In genomic region chr2:233389601-233390125, GRCh38 we compare ENCODE assay signal across 20 cellular contexts. TPM values are rescaled to one million over a fixed set of nuclear protein-coding genes. Genes with fewer than 3 reads are reported as not detected.
DNase-seq lines count a peak whose midpoint lies in the region; ATAC-seq, FAIRE-seq and TF ChIP-seq lines count a peak whose summit lies in the region.
"Had no signal": no experiment of that assay in that cellular context is flagged by ENCODE, and none has a peak within 500 bp of the region (broad histone marks: within the 10 kb centered on the region; RNA-seq: fewer than 3 reads in every experiment).

No MANE protein-coding gene starts in this region.

- peaks cover 59% of the 10 kb centered on the region for H3K4me1 ChIP-seq in A549
- H3K4me1 ChIP-seq in prostate gland (replicated peaks): peaks cover 16% of the 10 kb centered on the region

- no peak for FAIRE-seq in A549 (lab: Jason Lieb, UNC)
- FAIRE-seq in GM12892 (lab: Jason Lieb, UNC): peak; percentile 14

- H3K4me3 ChIP-seq in A549: no peak overlapping the region
- H3K4me3 ChIP-seq in coronary artery: no peak overlapping the region
- no peak overlapping the region for H3K4me3 ChIP-seq in prostate gland
- H3K4me3 ChIP-seq in brain microvascular endothelial cell (ENCODE audit: low read depth, low read length): no peak overlapping the region
- H3K4me3 ChIP-seq in dorsolateral prefrontal cortex: no peak overlapping the region

- CTCF ChIA-PET in A549 (lab: Yijun Ruan, JAX): interaction anchor here (1.4 to 2.8 kb wide), 2 partner anchors 15 to 58 kb away, joined by 3 to 8 read pairs; no protein-coding TSS in a partner anchor

- H3K36me3 ChIP-seq in prostate gland: no peaks in the 10 kb centered on the region
- no peaks in the 10 kb centered on the region for H3K36me3 ChIP-seq in brain microvascular endothelial cell (replicated peaks)

- POLR2A ChIA-PET in A549 (lab: Yijun Ruan, JAX): no interaction called here

- DNase-seq in A549 (ENCODE audit: low read depth in 1 of 2, low spot score in 1 of 2) (no peak), GM12892 (ENCODE audit: insufficient read length) (no peak), coronary artery (ENCODE audit: low spot score) (peak; percentile 69), prostate gland (ENCODE audit: low spot score) (no peak), brain microvascular endothelial cell (no peak), GM13976 (ENCODE audit: low spot score) (no peak), dorsolateral prefrontal cortex (no peak)
- DNase-seq: activated CD4-positive, alpha-beta T cell treated with anti-CD3 and anti-CD28 coated beads, Interleukin-2, amount 10 ng/mL, durations not matched to agents 24 days and 14 days; activated CD8-positive, alpha-beta memory T cell treated with anti-CD3 and anti-CD28 coated beads, Interleukin-2, amount 50 U/mL, for 4 hours; activated naive CD4-positive, alpha-beta T cell; caudate nucleus; foreskin melanocyte; GDM1; hypothalamus; islet precursor cell; NCI-H1417; NCI-H69; nephron progenitor cell; Right ventricle myocardium superior had no signal

- ATAC-seq in A549 (no peak), GM18505 (IDR thresholded peaks at IDR 0.05; ENCODE audit: unreplicated experiment) (no peak)

- TF ChIP-seq RAD21 in A549 (conservative IDR thresholded peaks at IDR 0.05 in 1 of 2, IDR thresholded peaks at IDR 0.05 in 1 of 2): no peak

- TF ChIP-seq CTCF in A549 (IDR thresholded peaks at IDR 0.05) (no peak), coronary artery (IDR thresholded peaks at IDR 0.05) (no peak), prostate gland (IDR thresholded peaks at IDR 0.05) (no peak), brain microvascular endothelial cell (IDR thresholded peaks at IDR 0.05; ENCODE audit: low read depth, low read length, missing control alignments) (no peak), GM13976 (IDR thresholded peaks at IDR 0.05; ENCODE audit: borderline replicate concordance, control extremely low read depth, extremely low read depth, insufficient read depth, missing control alignments) (no peak), dorsolateral prefrontal cortex (IDR thresholded peaks at IDR 0.05 in 54 of 56, conservative IDR thresholded peaks at IDR 0.05 in 2 of 56; ENCODE audit: low read depth in 1 of 56, partially characterized antibody in 56 of 56) (no peak)

- 90% methylated on average over 8 of the region's 8 CpGs for WGBS in A549 (ENCODE audit: missing lambda C conversion rate)
- 78% methylated on average over 8 of the region's 8 CpGs for WGBS in prostate gland

- in situ Hi-C loops in brain microvascular endothelial cell (cut with HindIII; ENCODE audit: low pct_ligation_motif_present, low sequenced_read_pairs) (no loop called here), GM13976 (cut with MboI; ENCODE audit: low sequenced_read_pairs, unreplicated experiment) (no loop called here)

- TF ChIP-seq EP300 in A549 (IDR thresholded peaks at IDR 0.05): no peak

- H3K4me2 ChIP-seq in A549: no peak overlapping the region

- H3K27me3 ChIP-seq in prostate gland (replicated peaks; ENCODE audit: insufficient read depth): no peaks in the 10 kb centered on the region
- no peaks in the 10 kb centered on the region for H3K27me3 ChIP-seq in brain microvascular endothelial cell (replicated peaks)
- no peaks in the 10 kb centered on the region for H3K27me3 ChIP-seq in dorsolateral prefrontal cortex

- H3K27ac ChIP-seq in A549 (peak overlapping the region; percentile 86 to 92; a peak in 5 of 6 replicates), coronary artery (peak overlapping the region in 1 of 2 donors; percentile 57), prostate gland (peak overlapping the region; percentile 87 to 89), brain microvascular endothelial cell (no peak overlapping the region), dorsolateral prefrontal cortex (peak overlapping the region in 9 of 59 donors; percentile 17 to 90 (median 47))

- TF ChIP-seq POLR2A in A549 (IDR thresholded peaks at IDR 0.05; ENCODE audit: low read length): no peak
- TF ChIP-seq POLR2A in GM12892 (IDR thresholded peaks at IDR 0.05; ENCODE audit: low read depth, low read length): no peak
- no peak for TF ChIP-seq POLR2A in prostate gland (IDR thresholded peaks at IDR 0.05)
- TF ChIP-seq POLR2A in GM18505 (IDR thresholded peaks at IDR 0.05; ENCODE audit: borderline replicate concordance, extremely low read depth, insufficient read depth, insufficient read length): no peak

- no peaks in the 10 kb centered on the region for H3K9me3 ChIP-seq in A549
- no peaks in the 10 kb centered on the region for H3K9me3 ChIP-seq in prostate gland

- intact Hi-C loops in prostate gland (cut with DNase I) (no loop called here), dorsolateral prefrontal cortex (cut with DNase I) (loop anchor here in 1 of 2 donors (5.0 kb wide), 1 partner anchor 37 kb away; the partner anchor contains the start of gene DGKD)

TF ChIP-seq in A549, 52 proteins besides CTCF, POLR2A, EP300 and RAD21 (continues in another document):
- TF ChIP-seq HMGXB4 (CRISPR knock-in tag; IDR thresholded peaks at IDR 0.05; ENCODE audit: borderline replicate concordance) (no peak), ZC3H11A (IDR thresholded peaks at IDR 0.05) (no peak), FOXS1 (CRISPR knock-in tag; IDR thresholded peaks at IDR 0.05) (no peak), RNF2 (IDR thresholded peaks at IDR 0.05; ENCODE audit: borderline replicate concordance, low read depth) (no peak), MAFK (IDR thresholded peaks at IDR 0.05; ENCODE audit: partially characterized antibody) (no peak), PHF8 (IDR thresholded peaks at IDR 0.05; ENCODE audit: borderline replicate concordance, low read depth) (no peak), RARB (CRISPR knock-in tag; IDR thresholded peaks at IDR 0.05) (no peak), MAZ (IDR thresholded peaks at IDR 0.05; ENCODE audit: borderline replicate concordance, low read depth, low read length) (no peak), MYC (IDR thresholded peaks at IDR 0.05; ENCODE audit: borderline replicate concordance, low read length) (no peak), NR3C1 (IDR thresholded peaks at IDR 0.05) (no peak), EHF (CRISPR knock-in tag; IDR thresholded peaks at IDR 0.05) (no peak), HOXA7 (CRISPR knock-in tag; IDR thresholded peaks at IDR 0.05) (no peak), HOXB5 (CRISPR knock-in tag; IDR thresholded peaks at IDR 0.05) (no peak), EHMT2 (IDR thresholded peaks at IDR 0.05; ENCODE audit: low read depth) (no peak), ZSCAN20 (CRISPR knock-in tag; IDR thresholded peaks at IDR 0.05) (no peak), ATOH8 (CRISPR knock-in tag; IDR thresholded peaks at IDR 0.05; ENCODE audit: low read depth) (no peak), KDM1A (IDR thresholded peaks at IDR 0.05; ENCODE audit: low read depth) (no peak)
- TF ChIP-seq, protein P1, sequence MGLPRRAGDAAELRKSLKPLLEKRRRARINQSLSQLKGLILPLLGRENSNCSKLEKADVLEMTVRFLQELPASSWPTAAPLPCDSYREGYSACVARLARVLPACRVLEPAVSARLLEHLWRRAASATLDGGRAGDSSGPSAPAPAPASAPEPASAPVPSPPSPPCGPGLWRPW (IDR thresholded peaks at IDR 0.05): no peak

RNA-seq across cellular contexts. Expression of gene DGKD, which starts 35.4 kb away (rescaled TPM):
- polyA plus RNA-seq in A549 (2011; rRNA removed): 68.8 and 79.0 TPM in 2 replicates
- polyA plus RNA-seq in A549 (2012; cell fraction: cytosol; rRNA removed): 74.5 and 83.0 TPM in 2 replicates
- polyA plus RNA-seq in A549 (2012; cell fraction: nucleus; rRNA removed): 371 and 389 TPM in 2 replicates
- polyA plus RNA-seq in A549 (2017; fragmentation: RNase III; extraction: RNeasy Plus Mini Kit Qiagen cat#74134 plus additional on column Dnase treatment): 98.1 to 99.6 TPM (median 99.1 TPM) in 3 replicates
- 118 and 170 TPM in 2 replicates for polyA minus RNA-seq in A549 (2011; rRNA and poly(A)+ RNA removed)
- 63.1 TPM for polyA plus RNA-seq in GM12892 (2012; ENCODE audit: missing spikeins)
- 10 to 100 TPM; 21.5 to 63.1 TPM for total RNA-seq in prostate gland
- total RNA-seq in dorsolateral prefrontal cortex: 10 to 100 TPM; 26.8 to 76.7 (median 50.5) TPM
